ENCODE assay signal across 12 cellular contexts in genomic region chr1:59107516-59107915, GRCh38.
A peak's percentile ranks its signal among the peaks of the same experiment; 100 is the strongest.
DNase-seq lines count a peak whose midpoint lies in the region; ATAC-seq, FAIRE-seq and TF ChIP-seq lines count a peak whose summit lies in the region.
"Had no signal": no experiment of that assay in that cellular context is flagged by ENCODE, and none has a peak within 500 bp of the region (broad histone marks: within the 10 kb centered on the region; RNA-seq: fewer than 3 reads in every experiment).

No MANE protein-coding gene starts in this region.

- no peaks in the 10 kb centered on the region for H3K9me3 ChIP-seq in left ventricle myocardium inferior (replicated peaks)
- H3K9me3 ChIP-seq: HAP-1 had no signal

- ATAC-seq in natural killer cell = no peak
- ATAC-seq: PC-3 had no signal

- H3K4me1 ChIP-seq in left ventricle myocardium inferior = peaks cover 15% of the 10 kb centered on the region
- H3K4me1 ChIP-seq: HAP-1 had no signal

- peak overlapping the region; percentile 77 for H3K27ac ChIP-seq in left ventricle myocardium inferior (replicated peaks)

- H3K27me3 Mint-ChIP-seq in natural killer cell (ENCODE audit: low read depth in 2 of 2) = peaks cover 0 to 3% of the 10 kb centered on the region in 2 donors
- H3K27me3 Mint-ChIP-seq: activated T-cell treated with anti-CD3 and anti-CD28 coated beads, Interleukin-2, amount 50 U/mL, for 24 hours had no signal

- TF ChIP-seq CTCF in bronchial epithelial cell (IDR thresholded peaks at IDR 0.05; ENCODE audit: insufficient read depth, low read length, severe bottlenecking) (no peak), left ventricle myocardium inferior (IDR thresholded peaks at IDR 0.05; ENCODE audit: borderline replicate concordance) (no peak), natural killer cell (IDR thresholded peaks at IDR 0.05) (no peak)

- no peaks in the 10 kb centered on the region for H3K4me1 Mint-ChIP-seq in natural killer cell

- FAIRE-seq in bronchial epithelial cell (lab: Jason Lieb, UNC) = peak; percentile 84

- no peaks in the 10 kb centered on the region for H3K36me3 Mint-ChIP-seq in natural killer cell
- H3K36me3 Mint-ChIP-seq: CD14-positive monocyte had no signal

- H3K4me3 ChIP-seq in bronchial epithelial cell (ENCODE audit: low read depth, low read length) (no peak overlapping the region), left ventricle myocardium inferior (no peak overlapping the region)
- H3K4me3 ChIP-seq: HAP-1 had no signal

- no peaks in the 10 kb centered on the region for H3K9me3 Mint-ChIP-seq in natural killer cell
- H3K9me3 Mint-ChIP-seq: activated T-cell treated with anti-CD3 and anti-CD28 coated beads, Interleukin-2, amount 50 U/mL, for 24 hours had no signal

- intact Hi-C loops in left ventricle myocardium inferior (cut with micrococcal nuclease) = no loop called here
- intact Hi-C loops in natural killer cell (cut with micrococcal nuclease) = no loop called here

- H3K4me3 Mint-ChIP-seq in natural killer cell = no peak overlapping the region
- H3K4me3 Mint-ChIP-seq: activated T-cell treated with anti-CD3 and anti-CD28 coated beads, Interleukin-2, amount 50 U/mL, for 24 hours; CD14-positive monocyte had no signal

- H3K36me3 ChIP-seq in bronchial epithelial cell (ENCODE audit: control insufficient read depth, insufficient read depth, low read length) = no peaks in the 10 kb centered on the region
- no peaks in the 10 kb centered on the region for H3K36me3 ChIP-seq in left ventricle myocardium inferior
- H3K36me3 ChIP-seq: HAP-1 had no signal

- DNase-seq in LHCN-M2 (ENCODE audit: low read depth) (peak; percentile 23), bronchial epithelial cell (ENCODE audit: low read depth) (peak; percentile 95), left ventricle myocardium inferior (peak; percentile 53), stromal cell of bone marrow (ENCODE audit: low read depth) (peak; percentile 41), natural killer cell (no peak), NCI-H1930 (lab: John Stamatoyannopoulos, UW) (no peak), amniotic stem cell (lab: John Stamatoyannopoulos, UW) (no peak)
- DNase-seq in activated CD4-positive, CD25-positive, alpha-beta regulatory T cell (lab: John Stamatoyannopoulos, UW) = no peak
- DNase-seq: activated T-cell treated with anti-CD3 and anti-CD28 coated beads, Interleukin-2, amount 50 U/mL, for 24 hours; PC-3 had no signal

- H3K27me3 ChIP-seq in bronchial epithelial cell (ENCODE audit: control insufficient read depth, insufficient read depth, low read length) = no peaks in the 10 kb centered on the region
- H3K27me3 ChIP-seq in left ventricle myocardium inferior (ENCODE audit: low read depth) = no peaks in the 10 kb centered on the region

- H3K27ac Mint-ChIP-seq in natural killer cell = no peak overlapping the region
- H3K27ac Mint-ChIP-seq: activated T-cell treated with anti-CD3 and anti-CD28 coated beads, Interleukin-2, amount 50 U/mL, for 24 hours had no signal

Comparison
In these comparisons a context has a peak if more than half of its experiments do, and no peak if none do; other contexts are left out.
1. DNase-seq: peak in LHCN-M2 (single experiment), bronchial epithelial cell (single experiment), left ventricle myocardium inferior (single experiment) and stromal cell of bone marrow (single experiment); none in natural killer cell (single experiment), NCI-H1930 (0 of 2), amniotic stem cell (single experiment) and activated CD4-positive, CD25-positive, alpha-beta regulatory T cell (0 of 4).